23 cellular contexts compared by ENCODE assay signal in genomic region chr20:61758556-61759200, GRCh38.
"Had no signal": no experiment of that assay in that cellular context is flagged by ENCODE, and none has a peak within 500 bp of the region (broad histone marks: within the 10 kb centered on the region; RNA-seq: fewer than 3 reads in every experiment).

No MANE protein-coding gene starts in this region.

- H3K4me1 ChIP-seq: ascending aorta, breast epithelium, esophagus muscularis mucosa, gastroesophageal sphincter, heart left ventricle, psoas muscle, upper lobe of left lung had no signal

- H3K36me3 ChIP-seq: ascending aorta, breast epithelium, esophagus muscularis mucosa, gastroesophageal sphincter, heart left ventricle, upper lobe of left lung had no signal

- H3K27me3 Mint-ChIP-seq: activated CD4-positive, alpha-beta memory T cell treated with anti-CD3 and anti-CD28 coated beads, Interleukin-2, amount 10 ng/mL, durations not matched to agents 7 days and 5 days; activated CD8-positive, alpha-beta memory T cell treated with anti-CD3 and anti-CD28 coated beads, Interleukin-2, amount 10 ng/mL, durations not matched to agents 7 days and 5 days; activated T-cell treated with anti-CD3 and anti-CD28 coated beads, Interleukin-2, amount 50 U/mL, for 24 hours; memory B cell; naive B cell; stimulated activated memory B cell treated with anti-CD40 and anti-IgM and Interleukin-4, amounts not matched to agents 10 μg/mL and 1 μg/mL and 100 μg/mL, for 72 hours had no signal

- H3K36me3 Mint-ChIP-seq: activated CD8-positive, alpha-beta memory T cell treated with anti-CD3 and anti-CD28 coated beads, Interleukin-2, amount 10 ng/mL, durations not matched to agents 7 days and 5 days; memory B cell; naive B cell; stimulated activated memory B cell treated with anti-CD40 and anti-IgM and Interleukin-4, amounts not matched to agents 10 μg/mL and 1 μg/mL and 100 μg/mL, for 72 hours had no signal

- H3K27me3 ChIP-seq: ascending aorta, testis, upper lobe of left lung had no signal

- H3K4me3 Mint-ChIP-seq: activated CD4-positive, alpha-beta memory T cell treated with anti-CD3 and anti-CD28 coated beads, Interleukin-2, amount 10 ng/mL, durations not matched to agents 7 days and 5 days; activated CD4-positive, alpha-beta T cell treated with anti-CD3 and anti-CD28 coated beads for 36 hours; activated CD8-positive, alpha-beta memory T cell treated with anti-CD3 and anti-CD28 coated beads, Interleukin-2, amount 10 ng/mL, durations not matched to agents 7 days and 5 days; activated T-cell treated with anti-CD3 and anti-CD28 coated beads, Interleukin-2, amount 50 U/mL, for 24 hours; memory B cell; naive B cell; neural crest cell; stimulated activated memory B cell treated with anti-CD40 and anti-IgM and Interleukin-4, amounts not matched to agents 10 μg/mL and 1 μg/mL and 100 μg/mL, for 72 hours had no signal

- ATAC-seq: activated CD4-positive, alpha-beta T cell treated with anti-CD3 and anti-CD28 coated beads for 36 hours; activated CD8-positive, alpha-beta memory T cell treated with anti-CD3 and anti-CD28 coated beads, Interleukin-2, amount 10 ng/mL, durations not matched to agents 7 days and 5 days; gastroesophageal sphincter; left lobe of liver; mucosa of descending colon; psoas muscle; right cardiac atrium; stimulated activated memory B cell treated with anti-CD40 and anti-IgM and Interleukin-4, amounts not matched to agents 10 μg/mL and 1 μg/mL and 100 μg/mL, for 72 hours had no signal

- H3K9me3 ChIP-seq: ascending aorta, breast epithelium, esophagus muscularis mucosa, gastroesophageal sphincter, heart left ventricle, mucosa of descending colon, psoas muscle, testis, upper lobe of left lung had no signal

- H3K9me3 Mint-ChIP-seq: activated CD4-positive, alpha-beta memory T cell treated with anti-CD3 and anti-CD28 coated beads, Interleukin-2, amount 10 ng/mL, durations not matched to agents 7 days and 5 days; activated T-cell treated with anti-CD3 and anti-CD28 coated beads, Interleukin-2, amount 50 U/mL, for 24 hours; memory B cell; neural crest cell; stimulated activated memory B cell treated with anti-CD40 and anti-IgM and Interleukin-4, amounts not matched to agents 10 μg/mL and 1 μg/mL and 100 μg/mL, for 72 hours had no signal

- H3K27ac ChIP-seq: ascending aorta, breast epithelium, esophagus muscularis mucosa, gastroesophageal sphincter, heart left ventricle, psoas muscle, upper lobe of left lung had no signal

- H3K27ac Mint-ChIP-seq: activated CD4-positive, alpha-beta memory T cell treated with anti-CD3 and anti-CD28 coated beads, Interleukin-2, amount 10 ng/mL, durations not matched to agents 7 days and 5 days; activated CD4-positive, alpha-beta T cell treated with anti-CD3 and anti-CD28 coated beads for 36 hours; activated CD8-positive, alpha-beta memory T cell treated with anti-CD3 and anti-CD28 coated beads, Interleukin-2, amount 10 ng/mL, durations not matched to agents 7 days and 5 days; activated T-cell treated with anti-CD3 and anti-CD28 coated beads, Interleukin-2, amount 50 U/mL, for 24 hours; memory B cell; naive B cell; stimulated activated memory B cell treated with anti-CD40 and anti-IgM and Interleukin-4, amounts not matched to agents 10 μg/mL and 1 μg/mL and 100 μg/mL, for 72 hours had no signal

- H3K4me1 Mint-ChIP-seq: activated CD4-positive, alpha-beta memory T cell treated with anti-CD3 and anti-CD28 coated beads, Interleukin-2, amount 10 ng/mL, durations not matched to agents 7 days and 5 days; activated CD4-positive, alpha-beta T cell treated with anti-CD3 and anti-CD28 coated beads for 36 hours; activated CD8-positive, alpha-beta memory T cell treated with anti-CD3 and anti-CD28 coated beads, Interleukin-2, amount 10 ng/mL, durations not matched to agents 7 days and 5 days; naive B cell; stimulated activated memory B cell treated with anti-CD40 and anti-IgM and Interleukin-4, amounts not matched to agents 10 μg/mL and 1 μg/mL and 100 μg/mL, for 72 hours had no signal

- DNase-seq: activated CD4-positive, alpha-beta memory T cell treated with anti-CD3 and anti-CD28 coated beads, Interleukin-2, amount 10 ng/mL, durations not matched to agents 7 days and 5 days; activated CD4-positive, alpha-beta T cell treated with anti-CD3 and anti-CD28 coated beads for 36 hours; activated CD8-positive, alpha-beta memory T cell treated with anti-CD3 and anti-CD28 coated beads, Interleukin-2, amount 10 ng/mL, durations not matched to agents 7 days and 5 days; activated naive CD4-positive, alpha-beta T cell treated with anti-CD3 and anti-CD28 coated beads, Interleukin-2, amount 50 U/mL, for 16 hours; activated T-cell treated with anti-CD3 and anti-CD28 coated beads, Interleukin-2, amount 50 U/mL, for 24 hours; effector CD4-positive, alpha-beta T cell; heart left ventricle; mucosa of descending colon; naive B cell; right cardiac atrium; stimulated activated CD4-positive, alpha-beta T cell treated with anti-CD3 and anti-CD28 coated beads, Interleukin-4, amount 100 ng/mL, for 4 hours had no signal

- H3K4me3 ChIP-seq: ascending aorta, breast epithelium, esophagus muscularis mucosa, gastroesophageal sphincter, heart left ventricle, mucosa of descending colon, psoas muscle, smooth muscle cell, testis, upper lobe of left lung had no signal

- H3K4me2 ChIP-seq: smooth muscle cell had no signal
